1 cellular context compared by ENCODE assay signal in genomic region chr6:167501831-167502385, GRCh38.
TF ChIP-seq lines count a peak whose summit lies in the region.

No MANE protein-coding gene starts in this region.

TF ChIP-seq in HepG2, 621 proteins besides CTCF, POLR2A, EP300 and RAD21 (continued from another document):
- TF ChIP-seq ZNF276 (CRISPR knock-in tag; IDR thresholded peaks at IDR 0.05; ENCODE audit: low read depth) = no peak
- no peak for TF ChIP-seq MLXIP (CRISPR knock-in tag; IDR thresholded peaks at IDR 0.05; ENCODE audit: borderline replicate concordance)
